ENCODE assay signal across 12 cellular contexts in genomic region chr16:89581045-89581695, GRCh38. TPM values are rescaled to one million over a fixed set of nuclear protein-coding genes. Genes with fewer than 3 reads are reported as not detected.
DNase-seq lines count a peak whose midpoint lies in the region; ATAC-seq and TF ChIP-seq lines count a peak whose summit lies in the region.
"Had no signal": no experiment of that assay in that cellular context is flagged by ENCODE, and none has a peak within 500 bp of the region (broad histone marks: within the 10 kb centered on the region; RNA-seq: fewer than 3 reads in every experiment).

No MANE protein-coding gene starts in this region.

- DNase-seq in AG04449 (ENCODE audit: low read depth, low spot score) (peak; percentile 90), HK-2 (ENCODE audit: unreplicated experiment) (peak; percentile 94), astrocyte of the hippocampus (ENCODE audit: low read depth, low spot score) (peak; percentile 98), islet precursor cell (peak; percentile 97), endothelial cell (ENCODE audit: low spot score) (no peak), thyroid gland (no peak)
- no peak for DNase-seq in activated CD8-positive, alpha-beta T cell treated with anti-CD3 and anti-CD28 coated beads, Interleukin-2, amount 10 ng/mL, durations not matched to agents 7 days and 5 days
- DNase-seq: activated naive CD8-positive, alpha-beta T cell treated with anti-CD3 and anti-CD28 coated beads, Interleukin-2, amount 10 ng/mL, durations not matched to agents 7 days and 5 days; CD8-positive, alpha-beta T cell; NCI-H1417 treated with DMSO at 0.1 percent for 48 hours had no signal

- no peaks in the 10 kb centered on the region for H3K9me3 Mint-ChIP-seq in endothelial cell (ENCODE audit: unreplicated experiment)
- no peaks in the 10 kb centered on the region for H3K9me3 Mint-ChIP-seq in activated CD8-positive, alpha-beta T cell treated with anti-CD3 and anti-CD28 coated beads, Interleukin-2, amount 10 ng/mL, durations not matched to agents 7 days and 5 days (ENCODE audit: insufficient read depth)
- H3K9me3 Mint-ChIP-seq: activated naive CD8-positive, alpha-beta T cell treated with anti-CD3 and anti-CD28 coated beads, Interleukin-2, amount 10 ng/mL, durations not matched to agents 7 days and 5 days; CD8-positive, alpha-beta T cell had no signal

- H3K4me1 Mint-ChIP-seq in endothelial cell (ENCODE audit: unreplicated experiment), result no peaks in the 10 kb centered on the region
- peaks cover 1% of the 10 kb centered on the region for H3K4me1 Mint-ChIP-seq in activated CD8-positive, alpha-beta T cell treated with anti-CD3 and anti-CD28 coated beads, Interleukin-2, amount 10 ng/mL, durations not matched to agents 7 days and 5 days (ENCODE audit: low read depth)
- H3K4me1 Mint-ChIP-seq: activated naive CD8-positive, alpha-beta T cell treated with anti-CD3 and anti-CD28 coated beads, Interleukin-2, amount 10 ng/mL, durations not matched to agents 7 days and 5 days had no signal

- peaks cover 4% of the 10 kb centered on the region for H3K27me3 Mint-ChIP-seq in endothelial cell (ENCODE audit: unreplicated experiment)
- peaks cover 5% of the 10 kb centered on the region for H3K27me3 Mint-ChIP-seq in activated CD8-positive, alpha-beta T cell treated with anti-CD3 and anti-CD28 coated beads, Interleukin-2, amount 10 ng/mL, durations not matched to agents 7 days and 5 days (ENCODE audit: low read depth)

- peaks cover 5% of the 10 kb centered on the region for H3K27me3 ChIP-seq in thyroid gland

- 87 to 91% methylated on average over 32 to 33 of the region's 33 CpGs for WGBS in thyroid gland, 2 donors

- TF ChIP-seq CTCF in AG04449 (IDR thresholded peaks at IDR 0.05; ENCODE audit: insufficient read depth, low read length, missing control alignments), result no peak
- no peak for TF ChIP-seq CTCF in endothelial cell (IDR thresholded peaks at IDR 0.05; ENCODE audit: unreplicated experiment)
- no peak for TF ChIP-seq CTCF in thyroid gland (IDR thresholded peaks at IDR 0.05)

- POLR2A ChIA-PET in AG04449 (lab: Yijun Ruan, JAX), result interaction anchor here (0.7 to 1.1 kb wide), 4 partner anchors 13 to 52 kb away, joined by 3 to 7 read pairs (median 4); no protein-coding TSS in a partner anchor
- POLR2A ChIA-PET in activated CD8-positive, alpha-beta T cell treated with anti-CD3 and anti-CD28 coated beads, Interleukin-2, amount 10 ng/mL, durations not matched to agents 7 days and 5 days (lab: Charles Lee), result interaction anchor here (0.5 kb wide), 1 partner anchor 232 kb away, joined by 3 read pairs; no protein-coding TSS in a partner anchor

- H3K4me1 ChIP-seq in thyroid gland, result peaks cover 0 to 18% of the 10 kb centered on the region in 2 donors

- intact Hi-C loops in thyroid gland (cut with DNase I), result no loop called here

- H3K27ac ChIP-seq in thyroid gland, result no peak overlapping the region

- H3K4me3 Mint-ChIP-seq in endothelial cell (ENCODE audit: unreplicated experiment), result no peak overlapping the region
- H3K4me3 Mint-ChIP-seq in activated CD8-positive, alpha-beta T cell treated with anti-CD3 and anti-CD28 coated beads, Interleukin-2, amount 10 ng/mL, durations not matched to agents 7 days and 5 days, result no peak overlapping the region
- H3K4me3 Mint-ChIP-seq: activated naive CD8-positive, alpha-beta T cell treated with anti-CD3 and anti-CD28 coated beads, Interleukin-2, amount 10 ng/mL, durations not matched to agents 7 days and 5 days; CD8-positive, alpha-beta T cell had no signal

- ATAC-seq in GM21786 (IDR thresholded peaks at IDR 0.05; ENCODE audit: unreplicated experiment), result no peak
- no peak for ATAC-seq in activated CD8-positive, alpha-beta T cell treated with anti-CD3 and anti-CD28 coated beads, Interleukin-2, amount 10 ng/mL, durations not matched to agents 7 days and 5 days
- ATAC-seq: CD8-positive, alpha-beta T cell had no signal

- H3K27ac Mint-ChIP-seq in endothelial cell (ENCODE audit: unreplicated experiment), result no peak overlapping the region
- no peak overlapping the region for H3K27ac Mint-ChIP-seq in activated CD8-positive, alpha-beta T cell treated with anti-CD3 and anti-CD28 coated beads, Interleukin-2, amount 10 ng/mL, durations not matched to agents 7 days and 5 days
- H3K27ac Mint-ChIP-seq: activated naive CD8-positive, alpha-beta T cell treated with anti-CD3 and anti-CD28 coated beads, Interleukin-2, amount 10 ng/mL, durations not matched to agents 7 days and 5 days; CD8-positive, alpha-beta T cell had no signal

- CTCF ChIA-PET in AG04449 (lab: Yijun Ruan, JAX), result interaction anchor here (0.7 kb wide), 1 partner anchor 34 kb away, joined by 3 read pairs; no protein-coding TSS in a partner anchor
- CTCF ChIA-PET in activated CD8-positive, alpha-beta T cell treated with anti-CD3 and anti-CD28 coated beads, Interleukin-2, amount 10 ng/mL, durations not matched to agents 7 days and 5 days (lab: Charles Lee), result interaction anchor here (1.0 kb wide), 1 partner anchor 119 kb away, joined by 3 read pairs; no protein-coding TSS in a partner anchor

- H3K4me3 ChIP-seq in AG04449 (ENCODE audit: low read depth, low read length) (no peak overlapping the region), thyroid gland (replicated peaks in 1 of 3) (no peak overlapping the region)

- H3K36me3 ChIP-seq in thyroid gland, result no peaks in the 10 kb centered on the region

- no peaks in the 10 kb centered on the region for H3K36me3 Mint-ChIP-seq in endothelial cell (ENCODE audit: low read depth, unreplicated experiment)
- H3K36me3 Mint-ChIP-seq in activated CD8-positive, alpha-beta T cell treated with anti-CD3 and anti-CD28 coated beads, Interleukin-2, amount 10 ng/mL, durations not matched to agents 7 days and 5 days (ENCODE audit: low read depth), result no peaks in the 10 kb centered on the region
- H3K36me3 Mint-ChIP-seq: activated naive CD8-positive, alpha-beta T cell treated with anti-CD3 and anti-CD28 coated beads, Interleukin-2, amount 10 ng/mL, durations not matched to agents 7 days and 5 days; CD8-positive, alpha-beta T cell had no signal

- no peaks in the 10 kb centered on the region for H3K9me3 ChIP-seq in thyroid gland

- no peak for TF ChIP-seq POLR2A in thyroid gland (IDR thresholded peaks at IDR 0.05)

RNA-seq across cellular contexts. Expression of gene CPNE7, which starts 5.6 kb away (rescaled TPM):
- total RNA-seq in endothelial cell (ENCODE audit: unreplicated experiment) (5.5 TPM), thyroid gland (1 to 10 TPM in 1 of 4 donors, under 1 TPM in 1, not detected in 2; 0.44 to 1.1 TPM)
- total RNA-seq in activated CD8-positive, alpha-beta T cell treated with anti-CD3 and anti-CD28 coated beads, Interleukin-2, amount 10 ng/mL, durations not matched to agents 7 days and 5 days, result 1 to 10 TPM; 1.1 to 1.8 TPM
- total RNA-seq: OCI-LY7 had no signal

RNA-seq across cellular contexts. Expression of gene RPL13, which starts 20.7 kb away (rescaled TPM):
- total RNA-seq in endothelial cell (ENCODE audit: unreplicated experiment), result 2,070 TPM
- total RNA-seq in thyroid gland, result 1,000 to 10,000 TPM; 5,127 to 8,436 (median 6,104) TPM
- 1,000 to 10,000 TPM; 1,842 to 1,844 TPM for total RNA-seq in activated CD8-positive, alpha-beta T cell treated with anti-CD3 and anti-CD28 coated beads, Interleukin-2, amount 10 ng/mL, durations not matched to agents 7 days and 5 days

RNA-seq across cellular contexts. Expression of gene DPEP1, which starts 32.3 kb away (rescaled TPM):
- 118 TPM for total RNA-seq in endothelial cell (ENCODE audit: unreplicated experiment)
- 1 to 10 TPM in 2 of 4 donors, under 1 TPM in 2; 0.29 to 5.0 (median 1.3) TPM for total RNA-seq in thyroid gland
- not detected for total RNA-seq in activated CD8-positive, alpha-beta T cell treated with anti-CD3 and anti-CD28 coated beads, Interleukin-2, amount 10 ng/mL, durations not matched to agents 7 days and 5 days
- total RNA-seq: activated naive CD8-positive, alpha-beta T cell treated with anti-CD3 and anti-CD28 coated beads, Interleukin-2, amount 10 ng/mL, durations not matched to agents 7 days and 5 days; CD8-positive, alpha-beta T cell; OCI-LY7 had no signal

Comparison
In these comparisons a context has a peak if more than half of its experiments do, and no peak if none do; other contexts are left out.
1. DNase-seq: peak in AG04449 (single experiment), HK-2 (single experiment), astrocyte of the hippocampus (single experiment) and islet precursor cell (single experiment); none in endothelial cell (single experiment), thyroid gland (0 of 2) and activated CD8-positive, alpha-beta T cell treated with anti-CD3 and anti-CD28 coated beads, Interleukin-2, amount 10 ng/mL, durations not matched to agents 7 days and 5 days (single experiment).
2. RNA of gene DPEP1, which starts 32.3 kb away (total RNA-seq): 118 TPM in endothelial cell (single experiment); 0.29 to 5.0 TPM in thyroid gland and not detected in activated CD8-positive, alpha-beta T cell treated with anti-CD3 and anti-CD28 coated beads, Interleukin-2, amount 10 ng/mL, durations not matched to agents 7 days and 5 days; every median in the first group is over 10 times any median in the second.